Comparison of ENCODE assay signal across 8 cellular contexts in the genomic region with DNA sequence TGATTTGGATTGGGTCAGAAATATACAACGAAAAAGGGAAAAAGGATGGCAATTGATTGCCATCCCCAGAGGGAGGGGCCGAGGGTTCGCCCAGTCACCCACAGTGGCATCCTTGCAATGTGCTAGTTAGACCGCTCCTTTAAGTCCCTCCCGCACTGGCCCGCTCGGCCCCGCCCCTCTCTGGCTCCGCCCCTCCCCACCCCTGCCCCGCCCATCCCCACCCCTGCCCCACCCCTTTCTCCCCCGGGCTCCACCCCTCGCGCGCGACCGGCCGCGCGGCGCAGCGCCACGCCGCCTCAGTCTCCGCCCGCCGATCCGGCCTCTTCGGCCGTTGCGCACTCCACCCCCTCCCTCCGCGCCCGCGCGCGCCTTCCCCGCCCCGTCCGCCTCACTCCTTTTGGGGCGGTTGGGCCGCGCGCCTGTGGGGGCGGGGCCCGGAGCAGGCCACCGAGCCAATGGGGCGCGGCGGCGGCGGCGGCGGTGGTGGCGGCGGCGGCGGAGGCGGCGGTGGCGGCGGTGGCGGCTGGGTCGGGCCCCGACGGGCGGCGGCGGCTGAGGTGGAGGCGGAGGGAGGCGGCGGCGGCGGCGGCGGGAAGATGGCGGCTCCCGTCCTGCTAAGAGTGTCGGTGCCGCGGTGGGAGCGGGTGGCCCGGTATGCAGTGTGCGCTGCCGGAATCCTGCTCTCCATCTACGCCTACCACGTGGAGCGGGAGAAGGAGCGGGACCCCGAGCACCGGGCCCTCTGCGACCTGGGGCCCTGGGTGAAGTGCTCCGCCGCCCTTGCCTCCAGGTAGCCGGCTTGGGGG. TPM values are rescaled to one million over a fixed set of nuclear protein-coding genes. Genes with fewer than 3 reads are reported as not detected.
DNase-seq lines count a peak whose midpoint lies in the region; ATAC-seq and TF ChIP-seq lines count a peak whose summit lies in the region.

A gene (plus strand): TSS at position 299 of the 806 bp plus-strand sequence. CDS start 298 bp downstream, at position 597.

- intact Hi-C loops in spleen (cut with DNase I; ENCODE audit: low total_unique reads), result no loop called here

- no peaks in the 10 kb centered on the region for H3K9me3 ChIP-seq in spleen

- H3K4me3 ChIP-seq in AG09309 (ENCODE audit: control insufficient read depth, low read depth, low read length) (peak within 1 kb of the TSS; percentile 85), spleen (peak within 1 kb of the TSS; percentile 66 to 95 (median 81))

- no peaks in the 10 kb centered on the region for H3K27me3 ChIP-seq in spleen (replicated peaks in 1 of 7)

- H3K27ac ChIP-seq in spleen, result peak within 1 kb of the TSS in 7 of 8 donors; percentile 61 to 90 (median 83)

- 0 to 2% (median 0%) methylated on average over 11 to 94 of the region's 94 CpGs for WGBS in spleen, 5 donors

- ATAC-seq in GM19023 (IDR thresholded peaks at IDR 0.05; ENCODE audit: unreplicated experiment) (peak; percentile 91), HG03196 (IDR thresholded peaks at IDR 0.05; ENCODE audit: unreplicated experiment) (peak; percentile 85)

- peaks cover 0 to 39% (median 17%) of the 10 kb centered on the region in 6 donors for H3K4me1 ChIP-seq in spleen

- no peak for TF ChIP-seq CTCF in AG09309 (IDR thresholded peaks at IDR 0.05; ENCODE audit: control insufficient read depth, insufficient read depth, low read depth, low read length, missing control alignments)
- no peak for TF ChIP-seq CTCF in spleen (IDR thresholded peaks at IDR 0.05 in 8 of 11, conservative IDR thresholded peaks at IDR 0.05 in 3 of 11)

- H3K36me3 ChIP-seq in spleen, result no peaks in the 10 kb centered on the region

- DNase-seq in AG09309 (ENCODE audit: low read depth) (peak; percentile 68), NCI-H226 (peak; percentile 89), inferior parietal cortex (ENCODE audit: extremely low spot score) (peak; percentile 85), spleen (peak; percentile 99)
- peak; percentile 86 for DNase-seq in activated CD4-positive, CD25-positive, alpha-beta regulatory T cell treated with anti-CD3 and anti-CD28 coated beads, Interleukin-2, amount 50 U/mL, for 16 hours (ENCODE audit: low read depth, low spot score)
- peak; percentile 93 for DNase-seq in central memory CD4-positive, alpha-beta T cell

- TF ChIP-seq POLR2A in spleen (IDR thresholded peaks at IDR 0.05), result no peak

RNA-seq across cellular contexts. Expression of the gene that starts here (rescaled TPM):
- total RNA-seq in spleen, result 10 to 100 TPM in 5 of 7 donors, 1 to 10 TPM in 2; 9.4 to 13.3 (median 10.7) TPM
- polyA plus RNA-seq in spleen, result 1 to 10 TPM; 2.6 to 4.6 (median 3.8) TPM

Comparison
In these comparisons a context has a peak if more than half of its experiments do, and no peak if none do; other contexts are left out.
1. Peak in every context shown above with its lines: DNase-seq, ATAC-seq, H3K4me3 ChIP-seq and H3K27ac ChIP-seq.